Comparison of ENCODE assay signal across 23 cellular contexts in genomic region chr21:27359141-27359540, GRCh38.
DNase-seq lines count a peak whose midpoint lies in the region; ATAC-seq, FAIRE-seq and TF ChIP-seq lines count a peak whose summit lies in the region.
"Had no signal": no experiment of that assay in that cellular context is flagged by ENCODE, and none has a peak within 500 bp of the region (broad histone marks: within the 10 kb centered on the region; RNA-seq: fewer than 3 reads in every experiment).

No MANE protein-coding gene starts in this region.

- H3K36me3 Mint-ChIP-seq in natural killer cell: peaks cover 9% of the 10 kb centered on the region
- H3K36me3 Mint-ChIP-seq: activated naive CD8-positive, alpha-beta T cell treated with anti-CD3 and anti-CD28 coated beads, Interleukin-2, amount 10 ng/mL, durations not matched to agents 7 days and 5 days had no signal

- H2AFZ ChIP-seq in fibroblast of lung (ENCODE audit: low read length): no peak overlapping the region
- H2AFZ ChIP-seq: parathyroid adenoma had no signal

- TF ChIP-seq CTCF in fibroblast of lung (conservative IDR thresholded peaks at IDR 0.05 in 1 of 2, IDR thresholded peaks at IDR 0.05 in 1 of 2; ENCODE audit: low read depth in 1 of 2, low read length in 2 of 2): no peak
- no peak for TF ChIP-seq CTCF in pancreas (IDR thresholded peaks at IDR 0.05)
- no peak for TF ChIP-seq CTCF in transverse colon (IDR thresholded peaks at IDR 0.05)
- TF ChIP-seq CTCF in natural killer cell (IDR thresholded peaks at IDR 0.05): no peak

- H3K9ac ChIP-seq in fibroblast of lung (ENCODE audit: insufficient read depth, low read length): no peak overlapping the region
- H3K9ac ChIP-seq: parathyroid adenoma had no signal

- H3K27me3 ChIP-seq in fibroblast of lung (ENCODE audit: control insufficient read depth, insufficient read depth, low read length) (no peaks in the 10 kb centered on the region), pancreas (no peaks in the 10 kb centered on the region), transverse colon (no peaks in the 10 kb centered on the region)
- H3K27me3 ChIP-seq: brain microvascular endothelial cell had no signal

- no peaks in the 10 kb centered on the region for H3K4me1 Mint-ChIP-seq in natural killer cell
- H3K4me1 Mint-ChIP-seq: activated naive CD8-positive, alpha-beta T cell treated with anti-CD3 and anti-CD28 coated beads, Interleukin-2, amount 10 ng/mL, durations not matched to agents 7 days and 5 days; activated T-helper 17 cell treated with anti-CD3 and anti-CD28 coated beads, Interleukin-2, amount 50 U/mL, for 72 hours had no signal

- H3K4me3 Mint-ChIP-seq in natural killer cell: no peak overlapping the region
- H3K4me3 Mint-ChIP-seq: activated naive CD8-positive, alpha-beta T cell treated with anti-CD3 and anti-CD28 coated beads, Interleukin-2, amount 10 ng/mL, durations not matched to agents 7 days and 5 days; activated T-helper 17 cell treated with anti-CD3 and anti-CD28 coated beads, Interleukin-2, amount 50 U/mL, for 72 hours; effector memory CD8-positive, alpha-beta T cell; nephron had no signal

- no peaks in the 10 kb centered on the region for H4K20me1 ChIP-seq in fibroblast of lung (ENCODE audit: control insufficient read depth, extremely low read depth, insufficient read depth, low read length)

- no peaks in the 10 kb centered on the region for H3K27me3 Mint-ChIP-seq in natural killer cell (ENCODE audit: low read depth in 2 of 2)
- H3K27me3 Mint-ChIP-seq: activated naive CD8-positive, alpha-beta T cell treated with anti-CD3 and anti-CD28 coated beads, Interleukin-2, amount 10 ng/mL, durations not matched to agents 7 days and 5 days; activated T-helper 17 cell treated with anti-CD3 and anti-CD28 coated beads, Interleukin-2, amount 50 U/mL, for 72 hours; effector memory CD8-positive, alpha-beta T cell had no signal

- H3K27ac ChIP-seq in fibroblast of lung (ENCODE audit: insufficient read depth, low read length) (no peak overlapping the region), pancreas (no peak overlapping the region), transverse colon (no peak overlapping the region)
- H3K27ac ChIP-seq: brain microvascular endothelial cell, left ventricle myocardium inferior, parathyroid adenoma, VCaP had no signal

- H3K4me1 ChIP-seq in fibroblast of lung (ENCODE audit: control insufficient read depth, extremely low read depth, insufficient read depth, low read length) (no peaks in the 10 kb centered on the region), pancreas (no peaks in the 10 kb centered on the region), transverse colon (peaks cover 0 to 7% (median 1%) of the 10 kb centered on the region in 4 donors)
- H3K4me1 ChIP-seq: left ventricle myocardium inferior, parathyroid adenoma had no signal

- DNase-seq in EL: peak; percentile 67
- DNase-seq in M059J (ENCODE audit: low read depth): peak; percentile 69
- DNase-seq in fibroblast of lung (ENCODE audit: low read depth in 2 of 2): peak; percentile 24 to 82
- DNase-seq in pancreas: no peak
- no peak for DNase-seq in transverse colon
- no peak for DNase-seq in natural killer cell
- no peak for DNase-seq in inferior parietal cortex (ENCODE audit: extremely low spot score)
- DNase-seq: activated CD4-positive, alpha-beta T cell treated with anti-CD3 and anti-CD28 coated beads, Interleukin-2, amount 50 U/mL, for 1 hour; activated naive CD8-positive, alpha-beta T cell treated with anti-CD3 and anti-CD28 coated beads, Interleukin-2, amount 10 ng/mL, durations not matched to agents 7 days and 5 days; brain microvascular endothelial cell; DMS53; effector memory CD8-positive, alpha-beta T cell; left ventricle myocardium inferior; NCI-H1417 treated with DMSO at 0.1 percent for 48 hours; NCI-H526 had no signal

- FAIRE-seq in pancreas (lab: Jason Lieb, UNC): peak; percentile 51
- FAIRE-seq: GM19239, urothelium cell line had no signal

- H3K36me3 ChIP-seq in fibroblast of lung (ENCODE audit: control insufficient read depth, insufficient read depth, low read length) (no peaks in the 10 kb centered on the region), pancreas (no peaks in the 10 kb centered on the region), transverse colon (no peaks in the 10 kb centered on the region)
- H3K36me3 ChIP-seq: brain microvascular endothelial cell, left ventricle myocardium inferior had no signal

- no peak for TF ChIP-seq POLR2A in transverse colon (IDR thresholded peaks at IDR 0.05)

- intact Hi-C loops in pancreas (cut with DNase I): no loop called here
- intact Hi-C loops in transverse colon (cut with DNase I; ENCODE audit: low total_unique reads): no loop called here
- intact Hi-C loops in natural killer cell (cut with micrococcal nuclease): no loop called here

- H3K4me3 ChIP-seq in fibroblast of lung (replicated peaks in 1 of 4; ENCODE audit: control extremely low read depth in 1 of 4, insufficient read depth in 1 of 4, low read depth in 3 of 4, low read length in 4 of 4) (no peak overlapping the region), pancreas (no peak overlapping the region), transverse colon (no peak overlapping the region)
- H3K4me3 ChIP-seq: left ventricle myocardium inferior had no signal

- H3K9me3 Mint-ChIP-seq in natural killer cell: peaks cover 3 to 14% of the 10 kb centered on the region in 2 donors
- H3K9me3 Mint-ChIP-seq: nephron had no signal

- H3K9me3 ChIP-seq in fibroblast of lung (ENCODE audit: control insufficient read depth, insufficient read depth, low read depth, low read length) (no peaks in the 10 kb centered on the region), pancreas (no peaks in the 10 kb centered on the region), transverse colon (no peaks in the 10 kb centered on the region)
- H3K9me3 ChIP-seq: left ventricle myocardium inferior had no signal

- no peak overlapping the region for H3K27ac Mint-ChIP-seq in natural killer cell
- H3K27ac Mint-ChIP-seq: activated naive CD8-positive, alpha-beta T cell treated with anti-CD3 and anti-CD28 coated beads, Interleukin-2, amount 10 ng/mL, durations not matched to agents 7 days and 5 days; activated T-helper 17 cell treated with anti-CD3 and anti-CD28 coated beads, Interleukin-2, amount 50 U/mL, for 72 hours; effector memory CD8-positive, alpha-beta T cell had no signal

- TF ChIP-seq EP300 in transverse colon (IDR thresholded peaks at IDR 0.05; ENCODE audit: low read depth): no peak

- in situ Hi-C loops in transverse colon (cut with MboI; ENCODE audit: low pct_ligation_motif_present in 1 of 4, low pct_unique_long_range_greater_than_20kb in 1 of 4, low sequenced_read_pairs in 3 of 4): no loop called here

- H3K4me2 ChIP-seq in fibroblast of lung (ENCODE audit: extremely low read depth, insufficient read depth, low read length): no peak overlapping the region

- ATAC-seq in pancreas: no peak
- no peak for ATAC-seq in natural killer cell
- ATAC-seq in HG02678 (IDR thresholded peaks at IDR 0.05; ENCODE audit: unreplicated experiment): no peak
- ATAC-seq: activated T-helper 17 cell treated with anti-CD3 and anti-CD28 coated beads, Interleukin-2, amount 50 U/mL, for 72 hours; effector memory CD8-positive, alpha-beta T cell; esophagus mucosa had no signal

- H3K79me2 ChIP-seq in fibroblast of lung (ENCODE audit: control insufficient read depth, insufficient read depth, low read length): no peaks in the 10 kb centered on the region
- H3K79me2 ChIP-seq: parathyroid adenoma had no signal

Comparison
In these comparisons a context has a peak if more than half of its experiments do, and no peak if none do; other contexts are left out.
1. DNase-seq: peak in EL (single experiment), M059J (single experiment) and fibroblast of lung (2 of 2); none in pancreas (0 of 6), transverse colon (single experiment), natural killer cell (single experiment) and inferior parietal cortex (single experiment).